Comparison of ENCODE assay signal across 19 cellular contexts in the genomic region with DNA sequence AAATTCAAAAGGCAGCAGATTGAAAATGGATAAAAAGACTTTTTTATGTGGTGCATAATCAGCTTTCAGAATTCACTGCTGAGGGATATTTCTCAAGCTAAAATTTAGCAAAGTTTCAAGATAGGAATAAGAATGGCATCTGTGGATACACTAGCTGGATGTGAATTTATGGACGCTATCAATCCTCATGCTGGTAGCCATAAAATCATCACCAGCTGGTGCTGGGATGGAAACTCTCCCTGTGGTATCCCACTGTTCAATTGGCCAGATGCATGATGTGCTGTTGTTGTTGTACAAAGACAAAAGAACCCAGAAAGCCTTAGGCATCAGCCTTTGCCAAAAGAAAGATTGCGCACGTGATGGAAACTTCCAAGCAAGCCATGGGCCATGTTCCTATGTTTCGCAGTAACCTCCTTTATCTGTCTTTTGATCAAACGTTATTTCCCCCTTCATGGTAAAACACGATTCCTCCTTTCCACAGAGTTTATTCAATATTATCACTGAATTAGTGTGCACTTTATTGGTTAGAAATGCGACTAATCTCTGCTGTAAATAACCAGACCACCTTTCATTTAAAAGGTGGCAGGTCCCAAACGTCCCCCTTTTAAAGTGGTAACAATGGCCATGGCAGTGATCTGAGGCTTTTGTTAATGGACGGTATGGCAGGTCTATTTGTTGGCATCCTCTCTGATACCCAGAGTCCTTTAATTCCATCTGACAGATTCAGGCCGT.
DNase-seq lines count a peak whose midpoint lies in the region; TF ChIP-seq lines count a peak whose summit lies in the region.
"Had no signal": no experiment of that assay in that cellular context is flagged by ENCODE, and none has a peak within 500 bp of the region (broad histone marks: within the 10 kb centered on the region; RNA-seq: fewer than 3 reads in every experiment).

No MANE protein-coding gene starts in this region.

- H3K27ac ChIP-seq in Peyer's patch, result no peak overlapping the region

- no peak overlapping the region for H3K4me3 ChIP-seq in Peyer's patch
- H3K4me3 ChIP-seq: GM23338 had no signal

- no peaks in the 10 kb centered on the region for H3K27me3 ChIP-seq in Peyer's patch

- H3K4me1 ChIP-seq in Peyer's patch, result no peaks in the 10 kb centered on the region

- DNase-seq in NCI-H748 (lab: John Stamatoyannopoulos, UW; ENCODE audit: unreplicated experiment) (peak; percentile 62), NCI-H748 treated with DMSO at 0.1 percent for 48 hours (lab: John Stamatoyannopoulos, UW) (no peak), RPMI7951 (ENCODE audit: low read depth) (peak; percentile 4), left kidney (ENCODE audit: low read depth, low spot score) (peak; percentile 12), Peyer's patch (no peak), NCI-H1436 (lab: John Stamatoyannopoulos, UW) (no peak), NCI-H2029 treated with DMSO at 0.1 percent for 48 hours (lab: John Stamatoyannopoulos, UW) (no peak), inferior parietal cortex (ENCODE audit: extremely low spot score) (no peak)
- DNase-seq: activated CD4-positive, alpha-beta T cell treated with anti-CD3 and anti-CD28 coated beads, Interleukin-2, amount 50 U/mL, for 4 hours; DND-41; head of caudate nucleus; Kasumi-1; mammary epithelial cell; MV-4-11; NCI-H2029; NCI-H524 treated with DMSO at 0.1 percent for 48 hours; T-helper 9 cell; trophoblast cell had no signal

- H3K36me3 ChIP-seq in Peyer's patch, result no peaks in the 10 kb centered on the region

- TF ChIP-seq POLR2A in Peyer's patch (IDR thresholded peaks at IDR 0.05), result no peak

- TF ChIP-seq CTCF in Peyer's patch (IDR thresholded peaks at IDR 0.05), result no peak

- H3K9me3 ChIP-seq in Peyer's patch, result no peaks in the 10 kb centered on the region

Comparison
In these comparisons a context has a peak if more than half of its experiments do, and no peak if none do; other contexts are left out.
1. DNase-seq: peak in NCI-H748 (single experiment), RPMI7951 (single experiment) and left kidney (single experiment); none in NCI-H748 treated with DMSO at 0.1 percent for 48 hours (single experiment), Peyer's patch (0 of 3), NCI-H1436 (single experiment), NCI-H2029 treated with DMSO at 0.1 percent for 48 hours (single experiment) and inferior parietal cortex (single experiment).